15 cellular contexts compared by ENCODE assay signal in the genomic region with DNA sequence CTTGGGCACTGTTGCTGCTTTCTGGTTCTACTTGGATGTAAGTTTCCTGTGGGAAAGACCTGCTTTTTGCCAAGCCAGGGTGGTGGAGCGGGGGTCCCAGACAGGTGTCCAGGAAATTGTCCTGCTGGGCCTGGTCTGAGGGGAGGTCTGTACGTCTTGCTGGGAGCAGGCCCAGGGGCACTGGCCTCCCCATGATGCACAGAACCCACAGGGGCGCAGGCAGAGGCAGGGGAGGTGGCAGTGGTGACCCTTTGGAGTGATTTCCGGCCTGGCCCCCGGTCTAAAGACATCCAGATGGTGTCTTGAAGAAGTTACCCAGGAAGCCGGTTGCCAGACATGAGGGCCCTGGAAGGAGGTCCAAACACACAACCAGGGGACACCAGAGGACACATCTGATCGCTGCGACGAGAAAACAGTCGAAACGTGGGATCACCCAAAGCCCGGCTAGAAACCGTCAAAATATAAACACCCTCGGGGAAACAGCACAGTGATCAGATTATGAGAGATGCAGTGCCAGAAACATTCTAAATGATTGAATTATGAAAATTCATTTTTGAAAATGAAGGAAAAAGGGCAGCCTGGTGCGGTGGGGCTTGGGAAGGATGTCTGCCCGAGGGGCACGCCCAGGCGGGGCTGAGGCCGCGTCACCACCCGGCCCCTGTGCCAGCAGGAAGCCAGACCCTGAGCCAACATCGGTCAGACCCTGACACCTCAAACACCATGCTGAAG. TPM values are rescaled to one million over a fixed set of nuclear protein-coding genes. Genes with fewer than 3 reads are reported as not detected.
"Had no signal": no experiment of that assay in that cellular context is flagged by ENCODE, and none has a peak within 500 bp of the region (broad histone marks: within the 10 kb centered on the region; RNA-seq: fewer than 3 reads in every experiment).

No MANE protein-coding gene starts in this region.

- H3K36me3 ChIP-seq: adrenal gland, cardiac muscle cell, left ventricle myocardium inferior, SJCRH30, transverse colon had no signal

- H3K4me3 ChIP-seq: adrenal gland, cardiac muscle cell, hepatocyte, left ventricle myocardium inferior, SJCRH30, skin epidermis, transverse colon had no signal

- H3K79me2 ChIP-seq: hepatocyte had no signal

- H3K4me2 ChIP-seq: hepatocyte had no signal

- H3K4me1 Mint-ChIP-seq: activated naive CD4-positive, alpha-beta T cell treated with anti-CD3 and anti-CD28 coated beads, Interleukin-2, amount 50 U/mL, for 24 hours had no signal

- H3K9me3 ChIP-seq: adrenal gland, SJCRH30, transverse colon had no signal

- H2AFZ ChIP-seq: hepatocyte had no signal

- H3K4me1 ChIP-seq: adrenal gland, SJCRH30, transverse colon had no signal

- H3K9me3 Mint-ChIP-seq: activated naive CD4-positive, alpha-beta T cell treated with anti-CD3 and anti-CD28 coated beads, Interleukin-2, amount 50 U/mL, for 24 hours had no signal

- H3K27me3 ChIP-seq: adrenal gland, cardiac muscle cell, hepatocyte, SJCRH30, transverse colon had no signal

- H3K27ac Mint-ChIP-seq: activated naive CD4-positive, alpha-beta T cell treated with anti-CD3 and anti-CD28 coated beads, Interleukin-2, amount 50 U/mL, for 24 hours had no signal

- H3K36me3 Mint-ChIP-seq: activated naive CD4-positive, alpha-beta T cell treated with anti-CD3 and anti-CD28 coated beads, Interleukin-2, amount 50 U/mL, for 24 hours had no signal

- H3K27ac ChIP-seq: adrenal gland, cardiac muscle cell, hepatocyte, left ventricle myocardium inferior, SJCRH30, transverse colon had no signal

- H3K4me3 Mint-ChIP-seq: activated naive CD4-positive, alpha-beta T cell treated with anti-CD3 and anti-CD28 coated beads, Interleukin-2, amount 50 U/mL, for 24 hours had no signal

- DNase-seq: activated T-cell treated with anti-CD3 and anti-CD28 coated beads, Interleukin-2, amount 50 U/mL, for 1 hour; left ventricle myocardium inferior; SJCRH30; stimulated activated CD4-positive, alpha-beta T cell treated with anti-CD3 and anti-CD28 coated beads, Interleukin-4, amount 100 ng/mL, for 24 hours; stimulated activated naive CD4-positive, alpha-beta T cell treated with Interleukin-2 at 50 U/mL for 16 hours; transverse colon had no signal

RNA-seq across cellular contexts. Expression of a gene that starts 59.6 kb away (rescaled TPM):
- total RNA-seq: adrenal gland, cardiac muscle cell, glomerular endothelial cell, left ventricle myocardium inferior, posterior vena cava, SJCRH30, transverse colon had no signal
- polyA plus RNA-seq: cardiac muscle cell, esophagus, keratinocyte had no signal
